ENCODE assay signal across 19 cellular contexts in the genomic region with DNA sequence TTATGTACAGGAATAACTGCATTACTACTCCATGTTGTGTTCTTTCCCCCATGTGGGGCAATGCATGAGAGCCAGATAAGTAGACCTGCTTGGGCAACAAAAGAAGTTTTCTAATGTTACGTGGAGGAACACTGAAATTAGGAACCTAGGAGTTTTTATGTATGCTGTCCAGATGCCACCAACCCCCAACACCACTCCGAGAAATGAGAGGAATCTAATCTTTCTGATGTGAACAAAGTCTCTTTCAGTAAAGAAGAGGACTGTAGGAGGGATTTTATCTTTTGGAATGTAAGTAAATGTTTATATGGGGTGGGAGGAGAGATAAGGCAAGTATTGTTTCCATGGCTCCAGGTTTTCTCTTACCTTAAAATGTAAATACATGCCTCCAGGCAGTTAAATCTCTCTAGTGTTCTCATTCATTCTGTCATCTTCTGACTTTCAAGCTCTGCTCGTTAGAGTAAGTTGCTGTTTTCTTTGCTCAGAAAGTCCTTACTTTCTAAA.
DNase-seq lines count a peak whose midpoint lies in the region; ATAC-seq, FAIRE-seq and TF ChIP-seq lines count a peak whose summit lies in the region.
"Had no signal": no experiment of that assay in that cellular context is flagged by ENCODE, and none has a peak within 500 bp of the region (broad histone marks: within the 10 kb centered on the region; RNA-seq: fewer than 3 reads in every experiment).

No MANE protein-coding gene starts in this region.

- TF ChIP-seq CTCF in astrocyte (IDR thresholded peaks at IDR 0.05; ENCODE audit: insufficient read depth, low read depth, low read length) (no peak), left lung (IDR thresholded peaks at IDR 0.05) (no peak), smooth muscle cell (IDR thresholded peaks at IDR 0.05; ENCODE audit: borderline replicate concordance, insufficient read depth, poor library complexity, severe bottlenecking) (no peak), brain microvascular endothelial cell (IDR thresholded peaks at IDR 0.05; ENCODE audit: low read depth, low read length, missing control alignments) (no peak)

- no peaks in the 10 kb centered on the region for H3F3A ChIP-seq in smooth muscle cell (ENCODE audit: low read depth)

- WGBS in smooth muscle cell (ENCODE audit: low lambda C conversion rate) = 17% methylated on average over 3 of the region's 3 CpGs

- FAIRE-seq in astrocyte (lab: Jason Lieb, UNC) = no peak
- FAIRE-seq: HTR-8/SVneo had no signal

- ATAC-seq in left lung (peak; percentile 21), GM21737 (IDR thresholded peaks at IDR 0.05; ENCODE audit: unreplicated experiment) (no peak)

- H3K9ac ChIP-seq in astrocyte (ENCODE audit: low read length) = no peak overlapping the region
- no peak overlapping the region for H3K9ac ChIP-seq in smooth muscle cell (ENCODE audit: low read depth)
- H3K9ac ChIP-seq: GM23248 had no signal

- no peak overlapping the region for H3K4me3 Mint-ChIP-seq in astrocyte (ENCODE audit: unreplicated experiment)

- no peaks in the 10 kb centered on the region for H3K36me3 Mint-ChIP-seq in astrocyte (ENCODE audit: low read depth, unreplicated experiment)

- H3K27me3 Mint-ChIP-seq in astrocyte (ENCODE audit: low read depth, unreplicated experiment) = no peaks in the 10 kb centered on the region

- H4K20me1 ChIP-seq in astrocyte (ENCODE audit: insufficient read depth, low read length) (no peaks in the 10 kb centered on the region), smooth muscle cell (ENCODE audit: low read depth) (no peaks in the 10 kb centered on the region)

- in situ Hi-C loops in brain microvascular endothelial cell (cut with HindIII; ENCODE audit: low pct_ligation_motif_present, low sequenced_read_pairs) = no loop called here

- DNase-seq in HT-29 (ENCODE audit: low spot score) (peak; percentile 52), astrocyte (ENCODE audit: low read depth) (peak; percentile 53), left lung (no peak), smooth muscle cell (lab: John Stamatoyannopoulos, UW; ENCODE audit: unreplicated experiment) (no peak), NCI-H2029 (lab: John Stamatoyannopoulos, UW) (no peak), brain microvascular endothelial cell (no peak)
- DNase-seq: Calu3, DMS53, GM23248, KG1, NCI-H1048, NCI-H146, NCI-H2081 treated with DMSO at 0.1 percent for 48 hours, NCI-H510A, NCI-H82, PC-9 had no signal

- H3K27me3 ChIP-seq in astrocyte (ENCODE audit: insufficient read depth, low read length) = no peaks in the 10 kb centered on the region
- H3K27me3 ChIP-seq in left lung = no peaks in the 10 kb centered on the region
- no peaks in the 10 kb centered on the region for H3K27me3 ChIP-seq in smooth muscle cell (ENCODE audit: low read depth)
- no peaks in the 10 kb centered on the region for H3K27me3 ChIP-seq in brain microvascular endothelial cell (replicated peaks)
- H3K27me3 ChIP-seq: SJCRH30 had no signal

- no peaks in the 10 kb centered on the region for H3K79me2 ChIP-seq in astrocyte (ENCODE audit: insufficient read depth, low read length)
- H3K79me2 ChIP-seq in smooth muscle cell (ENCODE audit: low read depth) = no peaks in the 10 kb centered on the region

- H3K4me3 ChIP-seq in astrocyte (ENCODE audit: insufficient read depth, low read depth, low read length) (no peak overlapping the region), left lung (no peak overlapping the region), smooth muscle cell (no peak overlapping the region), brain microvascular endothelial cell (ENCODE audit: low read depth, low read length) (no peak overlapping the region)
- H3K4me3 ChIP-seq: GM23248, PC-9, SJCRH30 had no signal

- no peak overlapping the region for H3K4me2 ChIP-seq in astrocyte (ENCODE audit: low read length)
- H3K4me2 ChIP-seq in smooth muscle cell = peak overlapping the region; percentile 24
- H3K4me2 ChIP-seq: PC-9 had no signal

- peaks cover 7% of the 10 kb centered on the region for H3K4me1 Mint-ChIP-seq in astrocyte (ENCODE audit: low read depth, unreplicated experiment)

- intact Hi-C loops in left lung (cut with DNase I) = no loop called here

- H2AFZ ChIP-seq in astrocyte (ENCODE audit: low read depth, low read length) = no peak overlapping the region
- peak overlapping the region; percentile 54 for H2AFZ ChIP-seq in smooth muscle cell (ENCODE audit: low read depth)
- H2AFZ ChIP-seq: GM23248, PC-9 had no signal

- no peak overlapping the region for H3K27ac Mint-ChIP-seq in astrocyte (ENCODE audit: unreplicated experiment)

- no peaks in the 10 kb centered on the region for H3K4me1 ChIP-seq in astrocyte (ENCODE audit: insufficient read depth, low read length)
- H3K4me1 ChIP-seq in left lung = no peaks in the 10 kb centered on the region
- peaks cover 4% of the 10 kb centered on the region for H3K4me1 ChIP-seq in smooth muscle cell (ENCODE audit: low read depth)
- H3K4me1 ChIP-seq: SJCRH30 had no signal

- H3K9me3 Mint-ChIP-seq in astrocyte (ENCODE audit: unreplicated experiment) = no peaks in the 10 kb centered on the region

- H3K9me3 ChIP-seq in astrocyte (ENCODE audit: insufficient read depth, low read depth, low read length) (no peaks in the 10 kb centered on the region), left lung (peaks cover 0 to 17% of the 10 kb centered on the region in 2 donors), smooth muscle cell (replicated peaks; ENCODE audit: low read depth) (no peaks in the 10 kb centered on the region)
- H3K9me3 ChIP-seq: SJCRH30 had no signal

- H3K36me3 ChIP-seq in astrocyte (ENCODE audit: insufficient read depth, low read length) = no peaks in the 10 kb centered on the region
- H3K36me3 ChIP-seq in left lung = no peaks in the 10 kb centered on the region
- no peaks in the 10 kb centered on the region for H3K36me3 ChIP-seq in smooth muscle cell (ENCODE audit: low read depth)
- no peaks in the 10 kb centered on the region for H3K36me3 ChIP-seq in brain microvascular endothelial cell (replicated peaks)
- H3K36me3 ChIP-seq: SJCRH30 had no signal

- H3K27ac ChIP-seq in astrocyte (ENCODE audit: low read depth, low read length) = no peak overlapping the region
- no peak overlapping the region for H3K27ac ChIP-seq in left lung
- H3K27ac ChIP-seq in smooth muscle cell (ENCODE audit: low read depth) = no peak overlapping the region
- no peak overlapping the region for H3K27ac ChIP-seq in brain microvascular endothelial cell
- H3K27ac ChIP-seq: GM23248, PC-9, SJCRH30 had no signal

Comparison
In these comparisons a context has a peak if more than half of its experiments do, and no peak if none do; other contexts are left out.
1. DNase-seq: peak in HT-29 (single experiment) and astrocyte (single experiment); none in left lung (0 of 2), smooth muscle cell (single experiment), NCI-H2029 (single experiment) and brain microvascular endothelial cell (single experiment).